ENCODE assay signal across 10 cellular contexts in the genomic region with DNA sequence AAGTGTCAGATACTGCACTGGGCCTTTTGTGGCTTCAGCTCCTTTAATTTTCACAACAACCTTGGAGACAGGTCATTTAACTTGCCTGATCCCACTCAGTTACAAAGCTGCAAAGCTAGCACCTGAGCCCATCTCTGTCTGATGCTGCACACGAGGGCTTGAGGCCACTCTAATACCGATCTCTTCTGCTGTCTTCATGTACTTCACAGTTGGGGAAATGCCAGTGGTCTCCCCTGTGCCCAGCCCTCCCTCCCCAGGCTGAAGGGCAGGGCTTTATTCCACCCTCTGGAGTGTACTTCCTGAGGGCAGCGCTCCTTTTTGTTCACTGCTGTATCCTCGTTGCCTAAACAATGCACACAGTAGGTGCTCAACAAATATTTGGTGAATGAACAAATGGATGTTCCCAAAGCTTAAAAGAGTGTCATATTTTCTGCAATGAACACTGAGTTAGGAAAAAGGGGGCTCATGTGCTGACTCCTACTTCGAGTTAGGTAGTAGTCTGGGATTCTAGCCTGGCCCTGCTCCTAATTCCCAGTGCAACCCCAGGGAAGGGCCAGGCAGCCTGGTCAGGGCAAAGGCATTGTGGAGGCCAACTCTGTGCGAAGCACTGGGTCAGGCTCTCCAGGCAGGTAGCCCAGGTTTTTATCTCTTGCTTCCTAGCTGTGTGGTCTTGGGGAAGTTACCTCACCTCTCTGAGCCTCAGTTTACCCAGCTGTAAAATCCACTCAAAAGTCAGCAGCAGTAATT. TPM values are rescaled to one million over a fixed set of nuclear protein-coding genes. Genes with fewer than 3 reads are reported as not detected.
DNase-seq lines count a peak whose midpoint lies in the region; ATAC-seq and TF ChIP-seq lines count a peak whose summit lies in the region.
"Had no signal": no experiment of that assay in that cellular context is flagged by ENCODE, and none has a peak within 500 bp of the region (broad histone marks: within the 10 kb centered on the region; RNA-seq: fewer than 3 reads in every experiment).

No MANE protein-coding gene starts in this region.

- H3K9me3 ChIP-seq in mononuclear cell (ENCODE audit: low read depth, low read length), result no peaks in the 10 kb centered on the region
- H3K9me3 ChIP-seq in upper lobe of right lung, result no peaks in the 10 kb centered on the region

- TF ChIP-seq CTCF in MCF 10A (IDR thresholded peaks at IDR 0.05; ENCODE audit: unreplicated experiment), result no peak
- TF ChIP-seq CTCF in upper lobe of right lung (IDR thresholded peaks at IDR 0.05), result no peak

- H3K4me3 Mint-ChIP-seq in activated T-cell treated with anti-CD3 and anti-CD28 coated beads, Interleukin-2, amount 50 U/mL, for 24 hours, result peak overlapping the region; percentile 81
- H3K4me3 Mint-ChIP-seq in MCF 10A (ENCODE audit: unreplicated experiment), result peak overlapping the region; percentile 88

- intact Hi-C loops in MCF 10A (cut with micrococcal nuclease), result no loop called here
- intact Hi-C loops in upper lobe of right lung (cut with DNase I), result no loop called here

- peak overlapping the region; percentile 58 for H3K4me3 ChIP-seq in mononuclear cell (ENCODE audit: low read length)
- H3K4me3 ChIP-seq in upper lobe of right lung, result peak overlapping the region; percentile 79

- TSS peak; percentile 46 for BruUV-seq in MCF 10A (replicated peaks; lab: Mats Ljungman, UMichigan)

- no peaks in the 10 kb centered on the region for H3K27me3 ChIP-seq in mononuclear cell (ENCODE audit: insufficient read depth, low read length)
- no peaks in the 10 kb centered on the region for H3K27me3 ChIP-seq in upper lobe of right lung

- H3K27ac Mint-ChIP-seq in activated T-cell treated with anti-CD3 and anti-CD28 coated beads, Interleukin-2, amount 50 U/mL, for 24 hours, result peak overlapping the region; percentile 94
- H3K27ac Mint-ChIP-seq in MCF 10A (ENCODE audit: low read depth, unreplicated experiment), result peak overlapping the region; percentile 73

- DNase-seq in activated T-cell treated with anti-CD3 and anti-CD28 coated beads, Interleukin-2, amount 50 U/mL, for 24 hours, result peak; percentile 35
- no peak for DNase-seq in activated T-cell treated with anti-CD3 and anti-CD28 coated beads for 4 hours
- no peak for DNase-seq in MCF 10A (ENCODE audit: unreplicated experiment)
- DNase-seq in upper lobe of right lung, result no peak
- DNase-seq in retina, result no peak
- DNase-seq in COR-L47 (lab: John Stamatoyannopoulos, UW), result no peak
- DNase-seq in superior temporal gyrus (ENCODE audit: extremely low spot score), result no peak

- peaks cover 44% of the 10 kb centered on the region for H3K4me1 Mint-ChIP-seq in activated T-cell treated with anti-CD3 and anti-CD28 coated beads, Interleukin-2, amount 50 U/mL, for 24 hours (ENCODE audit: low read depth)
- peaks cover 21% of the 10 kb centered on the region for H3K4me1 Mint-ChIP-seq in MCF 10A (ENCODE audit: insufficient read depth, unreplicated experiment)

- no peaks in the 10 kb centered on the region for H3K9me3 Mint-ChIP-seq in activated T-cell treated with anti-CD3 and anti-CD28 coated beads, Interleukin-2, amount 50 U/mL, for 24 hours
- no peaks in the 10 kb centered on the region for H3K9me3 Mint-ChIP-seq in MCF 10A (ENCODE audit: unreplicated experiment)

- H3K27me3 Mint-ChIP-seq in activated T-cell treated with anti-CD3 and anti-CD28 coated beads, Interleukin-2, amount 50 U/mL, for 24 hours, result no peaks in the 10 kb centered on the region
- no peaks in the 10 kb centered on the region for H3K27me3 Mint-ChIP-seq in MCF 10A (ENCODE audit: insufficient read depth, unreplicated experiment)

- H3K36me3 Mint-ChIP-seq in activated T-cell treated with anti-CD3 and anti-CD28 coated beads, Interleukin-2, amount 50 U/mL, for 24 hours (ENCODE audit: low read depth), result peaks cover 12% of the 10 kb centered on the region
- peaks cover 28% of the 10 kb centered on the region for H3K36me3 Mint-ChIP-seq in MCF 10A (ENCODE audit: insufficient read depth, unreplicated experiment)

- ATAC-seq in upper lobe of right lung, result no peak

- peak overlapping the region; percentile 86 for H3K27ac ChIP-seq in upper lobe of right lung

- POLR2A ChIA-PET in MCF 10A (lab: Yijun Ruan, JAX), result interaction anchor here (0.7 kb wide), 1 partner anchor 83 kb away, joined by 5 read pairs; the partner anchor contains the start of gene OTUD3

- CTCF ChIA-PET in MCF 10A (lab: Yijun Ruan, JAX), result interaction anchor here (0.7 kb wide), 1 partner anchor 586 kb away, joined by 3 read pairs; no protein-coding TSS in a partner anchor

- H3K36me3 ChIP-seq in upper lobe of right lung, result no peaks in the 10 kb centered on the region

- peaks cover 16% of the 10 kb centered on the region for H3K4me1 ChIP-seq in mononuclear cell (ENCODE audit: insufficient read depth, low read length)
- peaks cover 5% of the 10 kb centered on the region for H3K4me1 ChIP-seq in upper lobe of right lung

RNA-seq across cellular contexts. Expression of gene TMCO4, which starts 1.1 kb away (rescaled TPM):
- total RNA-seq in MCF 10A (2022) (19.0 and 20.5 TPM in 2 replicates), mononuclear cell (11.1 TPM), upper lobe of right lung (24.3 TPM)

RNA-seq across cellular contexts. Expression of gene RNF186, which starts 16.4 kb away (rescaled TPM):
- total RNA-seq in MCF 10A (2022) (not detected in 2 replicates), mononuclear cell (not detected), upper lobe of right lung (not detected)
- total RNA-seq: kidney epithelial cell, temporal lobe had no signal
